8 cellular contexts compared by ENCODE assay signal in the genomic region with DNA sequence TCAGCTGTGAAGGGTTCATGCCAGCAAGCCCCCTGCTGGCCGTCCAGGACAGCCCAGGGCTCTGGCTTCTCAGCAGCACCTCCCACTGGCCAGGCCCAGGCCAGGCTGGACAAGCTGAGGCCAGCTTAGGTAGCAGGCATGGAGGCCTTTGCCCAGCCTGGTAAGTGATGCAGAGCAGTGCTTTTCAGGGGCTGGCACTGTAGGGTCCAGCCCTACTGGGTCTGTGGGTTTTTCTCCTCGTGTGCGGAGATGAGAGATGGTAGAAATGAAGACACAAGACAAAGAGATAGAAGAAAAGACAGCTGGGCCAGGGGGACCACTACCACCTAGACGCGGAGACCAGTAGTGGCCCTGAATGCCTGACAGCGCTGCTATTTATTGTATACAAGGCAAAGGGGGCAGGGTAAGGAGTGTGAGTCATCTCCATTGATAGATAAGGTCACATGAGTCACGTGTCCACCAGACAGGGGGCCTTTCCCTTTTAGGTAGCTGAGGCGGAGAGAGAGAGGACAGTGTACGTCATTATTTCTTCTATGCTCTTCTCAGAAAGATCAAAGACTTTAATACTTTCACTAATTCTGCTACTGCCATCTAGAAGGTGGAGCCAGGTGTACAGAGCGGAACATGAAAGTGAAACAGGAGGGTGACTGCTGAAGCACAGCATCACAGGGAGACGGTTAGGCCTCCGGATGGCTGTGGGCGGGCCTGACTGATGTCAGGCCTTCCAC. TPM values are rescaled to one million over a fixed set of nuclear protein-coding genes. Genes with fewer than 3 reads are reported as not detected.
DNase-seq lines count a peak whose midpoint lies in the region; ATAC-seq and TF ChIP-seq lines count a peak whose summit lies in the region.
"Not testable (repeated sequence)": the region's sequence is repeated elsewhere in the genome, so short reads cannot be mapped to it uniquely, and the experiment has no call there.

No MANE protein-coding gene starts in this region.

- peak overlapping the region; percentile 3 for H3K4me3 Mint-ChIP-seq in Calu3 (ENCODE audit: low read depth, unreplicated experiment)
- not testable (repeated sequence) for H3K4me3 Mint-ChIP-seq in endodermal cell

- not testable (repeated sequence) for BruUV-seq in Calu3 (replicated peaks; lab: Mats Ljungman, UMichigan)

- H3K27me3 ChIP-seq in endodermal cell (ENCODE audit: control insufficient read depth, insufficient read depth, low read length, poor library complexity, severe bottlenecking), result not testable (repeated sequence)

- CTCF ChIA-PET in Calu3 (lab: Charles Lee), result interaction anchor here (0.6 kb wide), 1 partner anchor 113 kb away, joined by 4 read pairs; no protein-coding TSS in a partner anchor

- not testable (repeated sequence) for H3K9me3 ChIP-seq in endodermal cell (ENCODE audit: control insufficient read depth, low read length)

- H3K4me3 ChIP-seq in endodermal cell (ENCODE audit: low read length), result not testable (repeated sequence)

- not testable (repeated sequence) for H3K9ac ChIP-seq in endodermal cell (ENCODE audit: extremely low read depth, low read length, poor library complexity, severe bottlenecking)

- H3K27ac ChIP-seq in endodermal cell (ENCODE audit: low read depth, low read length), result not testable (repeated sequence)

- H3K27ac Mint-ChIP-seq in Calu3 (ENCODE audit: unreplicated experiment) (peak overlapping the region; percentile 10), endodermal cell (peak overlapping the region; percentile 48)

- WGBS in endodermal cell (ENCODE audit: insufficient coverage in 1 of 2, insufficient read length in 1 of 2), 2 experiments, result 68 to 74% methylated on average over 7 of the region's 13 CpGs

- H3K27me3 Mint-ChIP-seq in Calu3 (ENCODE audit: unreplicated experiment); endodermal cell (ENCODE audit: insufficient read depth): not testable (repeated sequence)

- not testable (repeated sequence) for H3K4me1 ChIP-seq in endodermal cell (ENCODE audit: control insufficient read depth, insufficient read depth, low read length)

- intact Hi-C loops in Calu3 (cut with micrococcal nuclease; ENCODE audit: unreplicated experiment), result not testable (repeated sequence)

- ATAC-seq in GM21381 (IDR thresholded peaks at IDR 0.05; ENCODE audit: unreplicated experiment) (peak; percentile 75), HG03460 (IDR thresholded peaks at IDR 0.05; ENCODE audit: unreplicated experiment) (peak; percentile 73)

- H3K36me3 Mint-ChIP-seq in Calu3 (ENCODE audit: insufficient read depth, unreplicated experiment) (peaks cover 41% of the 10 kb centered on the region), endodermal cell (ENCODE audit: low read depth) (peaks cover 61% of the 10 kb centered on the region)

- H3K9me3 Mint-ChIP-seq in Calu3 (ENCODE audit: low read depth, unreplicated experiment); endodermal cell: not testable (repeated sequence)

- peaks cover 24% of the 10 kb centered on the region for H3K4me1 Mint-ChIP-seq in Calu3 (ENCODE audit: low read depth, unreplicated experiment)
- H3K4me1 Mint-ChIP-seq in endodermal cell, result not testable (repeated sequence)

- peaks cover 58% of the 10 kb centered on the region for H3K36me3 ChIP-seq in endodermal cell (ENCODE audit: control insufficient read depth, insufficient read depth, low read length)

- peak; percentile 33 for TF ChIP-seq CTCF in Calu3 (IDR thresholded peaks at IDR 0.05; ENCODE audit: unreplicated experiment)
- peak; percentile 80 for TF ChIP-seq CTCF in endodermal cell (conservative IDR thresholded peaks at IDR 0.05)

- DNase-seq in Calu3, result peak; percentile 41
- peak; percentile 34 for DNase-seq in SIG-M5 treated with dmso at 0.1 percent for 504 hours (lab: John Stamatoyannopoulos, UW; ENCODE audit: unreplicated experiment)
- peak; percentile 57 for DNase-seq in activated T-cell treated with anti-CD3 and anti-CD28 coated beads for 48 hours (ENCODE audit: low read depth)
- DNase-seq in endodermal cell, result peak; percentile 79
- DNase-seq in mucosa of gallbladder (ENCODE audit: low spot score), result peak; percentile 65
- peak; percentile 51 for DNase-seq in stimulated activated CD8-positive, alpha-beta memory T cell treated with anti-CD3 and anti-CD28 coated beads, Interleukin-12 subunit alpha, Interleukin-12 subunit beta, amount 100 ng/mL, for 24 hours (ENCODE audit: extremely low read depth)

RNA-seq across cellular contexts. Expression of a gene that starts 13.2 kb away (rescaled TPM):
- 40.0 and 40.4 TPM in 2 replicates for total RNA-seq in Calu3 (2022)
- 10 to 100 TPM; 51.9 to 84.4 TPM for total RNA-seq in endodermal cell
- polyA plus RNA-seq in endodermal cell (2013, experiment 1 of 2), result 34.1 TPM
- polyA plus RNA-seq in endodermal cell (2013, experiment 2 of 2), result 29.7 TPM
- 70.3 TPM for total RNA-seq in mucosa of gallbladder

RNA-seq across cellular contexts. Expression of a gene that starts 28.6 kb away (rescaled TPM):
- total RNA-seq in Calu3 (2022), result 3.1 and 3.3 TPM in 2 replicates
- 10 to 100 TPM in 1 of 2 donors, 1 to 10 TPM in 1; 2.1 to 12.8 TPM for total RNA-seq in endodermal cell
- 11.0 TPM for polyA plus RNA-seq in endodermal cell (2013, experiment 1 of 2)
- polyA plus RNA-seq in endodermal cell (2013, experiment 2 of 2), result 8.7 TPM
- 8.0 TPM for total RNA-seq in mucosa of gallbladder

RNA-seq across cellular contexts. Expression of a gene that starts 37.2 kb away (rescaled TPM):
- not detected in 2 replicates for total RNA-seq in Calu3 (2022)
- not detected for total RNA-seq in endodermal cell
- polyA plus RNA-seq in endodermal cell (2013, experiment 1 of 2), result not detected
- polyA plus RNA-seq in endodermal cell (2013, experiment 2 of 2), result not detected
- not detected for total RNA-seq in mucosa of gallbladder
